Comparison of ENCODE assay signal across 8 cellular contexts in genomic region chr2:148645135-148645924, GRCh38. TPM values are rescaled to one million over a fixed set of nuclear protein-coding genes. Genes with fewer than 3 reads are reported as not detected.
DNase-seq lines count a peak whose midpoint lies in the region; ATAC-seq, FAIRE-seq and TF ChIP-seq lines count a peak whose summit lies in the region.

No MANE protein-coding gene starts in this region.

- peak; percentile 93 for DNase-seq in Daoy (ENCODE audit: low read depth)
- DNase-seq in H54 (ENCODE audit: insufficient read length, low spot score) = peak; percentile 53
- DNase-seq in LNCaP clone FGC (ENCODE audit: low read depth) = peak; percentile 66
- DNase-seq in RPMI8226 = peak; percentile 95
- peak; percentile 89 for DNase-seq in activated T-helper 2 cell treated with anti-CD3 and anti-CD28 coated beads, Interferon-gamma antibody, Interleukin-2, Interleukin-4, amounts not matched to agents 10 μg/mL and 5 μg/mL and 100 μg/mL, durations not matched to agents 14 hours and 24 hours and 36 hours (ENCODE audit: low spot score)
- DNase-seq in fibroblast of lung (ENCODE audit: low read depth in 2 of 2) = peak; percentile 87 to 93
- DNase-seq in naive thymus-derived CD4-positive, alpha-beta T cell = peak; percentile 90 to 99 (median 95)

- POLR2A ChIA-PET in naive thymus-derived CD4-positive, alpha-beta T cell (lab: Charles Lee) = interaction anchor here (0.5 to 2.7 kb wide), 22 partner anchors 12 to 941 kb away, joined by 3 to 31 read pairs (median 4); partner anchors contain the start of genes MBD5 and ORC4

- peaks cover 50% of the 10 kb centered on the region for H3K79me2 ChIP-seq in fibroblast of lung (ENCODE audit: control insufficient read depth, insufficient read depth, low read length)

- H3K4me1 Mint-ChIP-seq in activated T-helper 2 cell treated with anti-CD3 and anti-CD28 coated beads, Interferon-gamma antibody, Interleukin-2, Interleukin-4, amounts not matched to agents 10 μg/mL and 5 μg/mL and 100 μg/mL, durations not matched to agents 14 hours and 24 hours and 36 hours (ENCODE audit: low read depth) = peaks cover 36% of the 10 kb centered on the region
- peaks cover 35 to 51% (median 40%) of the 10 kb centered on the region in 7 donors for H3K4me1 Mint-ChIP-seq in naive thymus-derived CD4-positive, alpha-beta T cell
- H3K4me1 Mint-ChIP-seq in stimulated activated memory B cell treated with anti-CD40 and anti-IgM and Interleukin-4, amounts not matched to agents 10 μg/mL and 1 μg/mL and 100 μg/mL, for 72 hours = peaks cover 33% of the 10 kb centered on the region

- CTCF ChIA-PET in naive thymus-derived CD4-positive, alpha-beta T cell (lab: Charles Lee) = interaction anchor here (0.9 to 1.9 kb wide), 4 partner anchors 15 to 136 kb away, joined by 3 to 4 read pairs (median 4); no protein-coding TSS in a partner anchor

- peak overlapping the region; percentile 90 for H3K4me3 ChIP-seq in LNCaP clone FGC (ENCODE audit: low read depth, low read length)
- H3K4me3 ChIP-seq in fibroblast of lung (replicated peaks in 1 of 4; ENCODE audit: control extremely low read depth in 1 of 4, insufficient read depth in 1 of 4, low read depth in 3 of 4, low read length in 4 of 4) = peak overlapping the region; percentile 96 to 98 (median 96)
- H3K4me3 ChIP-seq in naive thymus-derived CD4-positive, alpha-beta T cell (ENCODE audit: low read length) = peak overlapping the region; percentile 69

- H3K9me3 Mint-ChIP-seq in activated T-helper 2 cell treated with anti-CD3 and anti-CD28 coated beads, Interferon-gamma antibody, Interleukin-2, Interleukin-4, amounts not matched to agents 10 μg/mL and 5 μg/mL and 100 μg/mL, durations not matched to agents 14 hours and 24 hours and 36 hours = no peaks in the 10 kb centered on the region
- peaks cover 0 to 3% (median 0%) of the 10 kb centered on the region in 11 donors for H3K9me3 Mint-ChIP-seq in naive thymus-derived CD4-positive, alpha-beta T cell
- H3K9me3 Mint-ChIP-seq in stimulated activated memory B cell treated with anti-CD40 and anti-IgM and Interleukin-4, amounts not matched to agents 10 μg/mL and 1 μg/mL and 100 μg/mL, for 72 hours = no peaks in the 10 kb centered on the region

- TF ChIP-seq POLR2A in H54 (IDR thresholded peaks at IDR 0.05; ENCODE audit: low read depth, low read length) = peak; percentile 19; the same call in 1 of the 2 replicates

- no peaks in the 10 kb centered on the region for H3K36me3 ChIP-seq in fibroblast of lung (ENCODE audit: control insufficient read depth, insufficient read depth, low read length)
- H3K36me3 ChIP-seq in naive thymus-derived CD4-positive, alpha-beta T cell (ENCODE audit: control insufficient read depth in 2 of 3, insufficient read depth in 3 of 3, low read length in 3 of 3) = peaks cover 0 to 7% (median 0%) of the 10 kb centered on the region in 3 experiments

- peaks cover 3% of the 10 kb centered on the region for H4K20me1 ChIP-seq in fibroblast of lung (ENCODE audit: control insufficient read depth, extremely low read depth, insufficient read depth, low read length)

- intact Hi-C loops in activated T-helper 2 cell treated with anti-CD3 and anti-CD28 coated beads, Interferon-gamma antibody, Interleukin-2, Interleukin-4, amounts not matched to agents 10 μg/mL and 5 μg/mL and 100 μg/mL, durations not matched to agents 14 hours and 24 hours and 36 hours (cut with micrococcal nuclease) = loop anchor here (1.0 to 10.0 kb wide), 5 partner anchors 14 to 708 kb away; partner anchors contain the start of genes KIF5C and ORC4
- intact Hi-C loops in naive thymus-derived CD4-positive, alpha-beta T cell (cut with micrococcal nuclease) = loop anchor here (1.0 to 10.0 kb wide), 19 partner anchors 14 to 1379 kb away; partner anchors contain the start of genes ACVR2A (in 2 of the 2), KIF5C (in 2 of the 2), ORC4 (in 2 of the 2) and MMADHC (in 1 of the 2)

- peak overlapping the region; percentile 95 for H3K4me3 Mint-ChIP-seq in activated T-helper 2 cell treated with anti-CD3 and anti-CD28 coated beads, Interferon-gamma antibody, Interleukin-2, Interleukin-4, amounts not matched to agents 10 μg/mL and 5 μg/mL and 100 μg/mL, durations not matched to agents 14 hours and 24 hours and 36 hours (ENCODE audit: low read depth)
- peak overlapping the region; percentile 79 to 99 (median 96) for H3K4me3 Mint-ChIP-seq in naive thymus-derived CD4-positive, alpha-beta T cell
- peak overlapping the region; percentile 93 for H3K4me3 Mint-ChIP-seq in stimulated activated memory B cell treated with anti-CD40 and anti-IgM and Interleukin-4, amounts not matched to agents 10 μg/mL and 1 μg/mL and 100 μg/mL, for 72 hours

- peak; percentile 87 for FAIRE-seq in H54 (lab: Jason Lieb, UNC)

- peaks cover 6% of the 10 kb centered on the region for H3K27me3 Mint-ChIP-seq in activated T-helper 2 cell treated with anti-CD3 and anti-CD28 coated beads, Interferon-gamma antibody, Interleukin-2, Interleukin-4, amounts not matched to agents 10 μg/mL and 5 μg/mL and 100 μg/mL, durations not matched to agents 14 hours and 24 hours and 36 hours (ENCODE audit: low read depth)
- peaks cover 0 to 12% (median 0%) of the 10 kb centered on the region in 5 donors for H3K27me3 Mint-ChIP-seq in naive thymus-derived CD4-positive, alpha-beta T cell
- H3K27me3 Mint-ChIP-seq in stimulated activated memory B cell treated with anti-CD40 and anti-IgM and Interleukin-4, amounts not matched to agents 10 μg/mL and 1 μg/mL and 100 μg/mL, for 72 hours = no peaks in the 10 kb centered on the region

- peak overlapping the region; percentile 89 for H3K9ac ChIP-seq in fibroblast of lung (ENCODE audit: insufficient read depth, low read length)

- H3K27ac ChIP-seq in fibroblast of lung (ENCODE audit: insufficient read depth, low read length) = peak overlapping the region; percentile 91
- H3K27ac ChIP-seq in naive thymus-derived CD4-positive, alpha-beta T cell (ENCODE audit: low read depth, low read length) = peak overlapping the region; percentile 94

- peaks cover 4% of the 10 kb centered on the region for H3K27me3 ChIP-seq in fibroblast of lung (ENCODE audit: control insufficient read depth, insufficient read depth, low read length)
- no peaks in the 10 kb centered on the region for H3K27me3 ChIP-seq in naive thymus-derived CD4-positive, alpha-beta T cell (ENCODE audit: control insufficient read depth in 2 of 2, insufficient read depth in 2 of 2, low read length in 2 of 2)

- peak overlapping the region; percentile 84 for H3K27ac Mint-ChIP-seq in activated T-helper 2 cell treated with anti-CD3 and anti-CD28 coated beads, Interferon-gamma antibody, Interleukin-2, Interleukin-4, amounts not matched to agents 10 μg/mL and 5 μg/mL and 100 μg/mL, durations not matched to agents 14 hours and 24 hours and 36 hours
- peak overlapping the region; percentile 81 to 99 (median 97) for H3K27ac Mint-ChIP-seq in naive thymus-derived CD4-positive, alpha-beta T cell
- peak overlapping the region; percentile 98 for H3K27ac Mint-ChIP-seq in stimulated activated memory B cell treated with anti-CD40 and anti-IgM and Interleukin-4, amounts not matched to agents 10 μg/mL and 1 μg/mL and 100 μg/mL, for 72 hours

- no peaks in the 10 kb centered on the region for H3K9me3 ChIP-seq in fibroblast of lung (ENCODE audit: control insufficient read depth, insufficient read depth, low read depth, low read length)
- no peaks in the 10 kb centered on the region for H3K9me3 ChIP-seq in naive thymus-derived CD4-positive, alpha-beta T cell (ENCODE audit: control insufficient read depth in 2 of 3, low read length in 3 of 3)

- peak overlapping the region; percentile 69 for H2AFZ ChIP-seq in fibroblast of lung (ENCODE audit: low read length)

- peaks cover 11% of the 10 kb centered on the region for H3K36me3 Mint-ChIP-seq in activated T-helper 2 cell treated with anti-CD3 and anti-CD28 coated beads, Interferon-gamma antibody, Interleukin-2, Interleukin-4, amounts not matched to agents 10 μg/mL and 5 μg/mL and 100 μg/mL, durations not matched to agents 14 hours and 24 hours and 36 hours (ENCODE audit: low read depth)
- peaks cover 3 to 8% (median 6%) of the 10 kb centered on the region in 5 donors for H3K36me3 Mint-ChIP-seq in naive thymus-derived CD4-positive, alpha-beta T cell
- peaks cover 5% of the 10 kb centered on the region for H3K36me3 Mint-ChIP-seq in stimulated activated memory B cell treated with anti-CD40 and anti-IgM and Interleukin-4, amounts not matched to agents 10 μg/mL and 1 μg/mL and 100 μg/mL, for 72 hours

- peak; percentile 84 for ATAC-seq in naive thymus-derived CD4-positive, alpha-beta T cell
- peak; percentile 86 for ATAC-seq in stimulated activated memory B cell treated with anti-CD40 and anti-IgM and Interleukin-4, amounts not matched to agents 10 μg/mL and 1 μg/mL and 100 μg/mL, for 72 hours

- TF ChIP-seq CTCF in LNCaP clone FGC (IDR thresholded peaks at IDR 0.05; ENCODE audit: control insufficient read depth, extremely low read depth, insufficient read depth) (peak; percentile 59), fibroblast of lung (conservative IDR thresholded peaks at IDR 0.05 in 1 of 2, IDR thresholded peaks at IDR 0.05 in 1 of 2; ENCODE audit: low read depth in 1 of 2, low read length in 2 of 2) (peak; percentile 28 to 36)

- H3K4me2 ChIP-seq in fibroblast of lung (ENCODE audit: extremely low read depth, insufficient read depth, low read length) = peak overlapping the region; percentile 85

- peaks cover 3% of the 10 kb centered on the region for H3K4me1 ChIP-seq in fibroblast of lung (ENCODE audit: control insufficient read depth, extremely low read depth, insufficient read depth, low read length)
- peaks cover 21 to 25% of the 10 kb centered on the region in 2 donors for H3K4me1 ChIP-seq in naive thymus-derived CD4-positive, alpha-beta T cell (ENCODE audit: control insufficient read depth in 2 of 2, insufficient read depth in 2 of 2, low read length in 2 of 2)

RNA-seq across cellular contexts. Expression of gene EPC2, which starts 0.8 kb away (rescaled TPM):
- total RNA-seq in Daoy (2014; rRNA removed; shearing (Covaris generic)) = 13.0 and 23.7 TPM in 2 replicates
- 24.6 and 25.4 TPM in 2 replicates for total RNA-seq in activated T-helper 2 cell treated with anti-CD3 and anti-CD28 coated beads, Interferon-gamma antibody, Interleukin-2, Interleukin-4, amounts not matched to agents 10 μg/mL and 5 μg/mL and 100 μg/mL, durations not matched to agents 14 hours and 24 hours and 36 hours
- total RNA-seq in fibroblast of lung = 20.5 and 22.8 TPM in 2 replicates
- 19.6 TPM in 2 replicates for polyA plus RNA-seq in fibroblast of lung
- 12.3 and 14.9 TPM in 2 replicates for polyA plus RNA-seq in fibroblast of lung (2012)
- 4.9 TPM in 2 replicates for polyA minus RNA-seq in fibroblast of lung (ENCODE audit: low replicate concordance)
- 10 to 100 TPM; 40.7 to 91.0 (median 80.1) TPM for total RNA-seq in naive thymus-derived CD4-positive, alpha-beta T cell
- 1 to 10 TPM; 3.9 to 4.0 TPM for polyA plus RNA-seq in naive thymus-derived CD4-positive, alpha-beta T cell

Comparison
In these comparisons a context has a peak if more than half of its experiments do, and no peak if none do; other contexts are left out.
1. Peak in every context shown above with its lines: DNase-seq, ATAC-seq, H3K4me3 ChIP-seq and H3K27ac ChIP-seq.